Comparison of ENCODE assay signal across 11 cellular contexts in the genomic region with DNA sequence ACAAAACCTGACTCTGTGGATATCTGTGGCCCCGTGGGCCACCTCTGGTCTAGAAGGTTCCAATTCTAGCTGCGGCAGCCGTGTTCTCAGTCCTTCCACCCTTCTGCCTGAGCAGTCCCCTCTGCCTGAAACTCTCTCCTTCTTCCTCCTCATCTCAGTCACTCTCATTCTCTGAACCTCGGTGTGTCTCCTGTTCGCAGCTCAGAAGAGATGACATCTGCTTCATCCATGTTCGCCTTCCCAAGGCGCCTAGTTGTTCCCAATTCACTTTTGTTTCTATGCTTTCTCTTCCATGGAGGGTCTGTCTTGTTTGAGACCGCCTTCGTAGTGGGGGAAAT.
A peak's percentile ranks its signal among the peaks of the same experiment; 100 is the strongest.
DNase-seq lines count a peak whose midpoint lies in the region; ATAC-seq, FAIRE-seq and TF ChIP-seq lines count a peak whose summit lies in the region.
"Had no signal": no experiment of that assay in that cellular context is flagged by ENCODE, and none has a peak within 500 bp of the region (broad histone marks: within the 10 kb centered on the region; RNA-seq: fewer than 3 reads in every experiment).

No MANE protein-coding gene starts in this region.

- H3K4me3 ChIP-seq in liver (ENCODE audit: low read depth in 1 of 3, low read length in 3 of 3), result no peak overlapping the region
- no peak overlapping the region for H3K4me3 ChIP-seq in HepG2 (replicated peaks in 1 of 3; ENCODE audit: insufficient read depth in 1 of 3, low read depth in 2 of 3, low read length in 3 of 3)

- no peaks in the 10 kb centered on the region for H3K9me3 ChIP-seq in liver (ENCODE audit: control insufficient read depth in 4 of 4, low read length in 3 of 4)
- no peaks in the 10 kb centered on the region for H3K9me3 ChIP-seq in HepG2 (ENCODE audit: low read length)

- H2AFZ ChIP-seq in HepG2 (ENCODE audit: low read length), result no peak overlapping the region

- ATAC-seq in HepG2 (no peak), WTC11 (no peak), HG03469 (IDR thresholded peaks at IDR 0.05; ENCODE audit: unreplicated experiment) (no peak)

- H3K4me3 Mint-ChIP-seq in WTC11, result no peak overlapping the region
- no peak overlapping the region for H3K4me3 Mint-ChIP-seq in mesothelial cell of epicardium

- H3K9ac ChIP-seq in liver (ENCODE audit: low read depth in 1 of 2, low read length in 2 of 2) (no peak overlapping the region), HepG2 (ENCODE audit: insufficient read depth, low read depth, low read length) (no peak overlapping the region)

- FAIRE-seq in HepG2 (lab: Jason Lieb, UNC), result no peak

- POLR2A ChIA-PET in HepG2 (lab: Yijun Ruan, JAX) (interaction anchor here (0.7 to 6.9 kb wide), 4 partner anchors 11 to 113 kb away, joined by 3 to 56 read pairs (median 4); no protein-coding TSS in a partner anchor), WTC11 (lab: Charles Lee) (interaction anchor here (0.6 to 1.2 kb wide), 2 partner anchors 9 to 185 kb away, joined by 3 to 4 read pairs; no protein-coding TSS in a partner anchor)

- TF ChIP-seq EP300 in HepG2 (IDR thresholded peaks at IDR 0.05; ENCODE audit: low read depth in 2 of 2, low read length in 2 of 2) (no peak), HepG2 (CRISPR knock-in tag; IDR thresholded peaks at IDR 0.05; ENCODE audit: borderline replicate concordance) (no peak)

- 75% methylated on average over 9 of the region's 9 CpGs for WGBS in liver
- WGBS in HepG2 (ENCODE audit: low lambda C conversion rate), result 86% methylated on average over 9 of the region's 9 CpGs

- intact Hi-C loops in HepG2 (cut with micrococcal nuclease; ENCODE audit: unreplicated experiment), result no loop called here

- CTCF ChIA-PET in HepG2 (lab: Yijun Ruan, JAX; ENCODE audit: low intra/inter-chr PET ratio, low total read pairs) (no interaction called here), WTC11 (lab: Charles Lee) (interaction anchor here (1.1 to 1.2 kb wide), 2 partner anchors 41 to 166 kb away, joined by 3 read pairs; no protein-coding TSS in a partner anchor)

- in situ Hi-C loops in HepG2 (cut with HindIII; ENCODE audit: extremely low pct_ligation_motif_present, low pct_unique_long_range_greater_than_20kb), result no loop called here

- TF ChIP-seq POLR2A in HepG2 (IDR thresholded peaks at IDR 0.05; ENCODE audit: insufficient read depth in 1 of 2, low read depth in 2 of 2, low read length in 2 of 2), result no peak

- H3K4me2 ChIP-seq in HepG2 (ENCODE audit: low read depth, low read length), result no peak overlapping the region

- DNase-seq in HepG2 (ENCODE audit: low spot score), result no peak
- no peak for DNase-seq in WTC11 (ENCODE audit: low spot score)
- no peak for DNase-seq in mesothelial cell of epicardium (ENCODE audit: low spot score in 2 of 2, unreplicated experiment in 2 of 2)
- DNase-seq in NCI-H524 (lab: John Stamatoyannopoulos, UW), result no peak
- DNase-seq in stimulated activated CD8-positive, alpha-beta memory T cell treated with anti-CD3 and anti-CD28 coated beads, Interleukin-4, amount 100 ng/mL, for 48 hours, result no peak
- DNase-seq in NCI-H524 treated with DMSO at 0.1 percent for 48 hours (lab: John Stamatoyannopoulos, UW), result no peak
- DNase-seq: foreskin melanocyte, NCI-H2171 treated with DMSO at 0.1 percent for 48 hours had no signal

- H3K36me3 ChIP-seq in liver (ENCODE audit: control insufficient read depth in 4 of 4, insufficient read depth in 3 of 4, low read depth in 1 of 4, low read length in 3 of 4), result no peaks in the 10 kb centered on the region
- no peaks in the 10 kb centered on the region for H3K36me3 ChIP-seq in HepG2 (replicated peaks in 1 of 2; ENCODE audit: control insufficient read depth in 1 of 2, insufficient read depth in 2 of 2, low read length in 2 of 2)

- H3K9me3 Mint-ChIP-seq in WTC11, result no peaks in the 10 kb centered on the region
- H3K9me3 Mint-ChIP-seq in mesothelial cell of epicardium, result no peaks in the 10 kb centered on the region

- peak overlapping the region; percentile 77 for H3K27ac Mint-ChIP-seq in WTC11
- H3K27ac Mint-ChIP-seq in mesothelial cell of epicardium, result peak overlapping the region; percentile 92

- H3K27me3 ChIP-seq in liver (ENCODE audit: control insufficient read depth in 4 of 4, insufficient read depth in 4 of 4, low read length in 3 of 4) (no peaks in the 10 kb centered on the region), HepG2 (ENCODE audit: control insufficient read depth in 1 of 2, insufficient read depth in 2 of 2, low read length in 2 of 2) (no peaks in the 10 kb centered on the region)

- TF ChIP-seq CTCF in liver (IDR thresholded peaks at IDR 0.05; ENCODE audit: low read depth, low read length, missing input control), result no peak
- TF ChIP-seq CTCF in HepG2 (CRISPR knock-in tag; IDR thresholded peaks at IDR 0.05), result no peak
- TF ChIP-seq CTCF in WTC11 (IDR thresholded peaks at IDR 0.05), result no peak
- TF ChIP-seq CTCF in mesothelial cell of epicardium (IDR thresholded peaks at IDR 0.05; ENCODE audit: unreplicated experiment), result no peak

- H3K4me1 Mint-ChIP-seq in WTC11 (peaks cover 9% of the 10 kb centered on the region), mesothelial cell of epicardium (peaks cover 25% of the 10 kb centered on the region)

- H3K36me3 Mint-ChIP-seq in WTC11, result no peaks in the 10 kb centered on the region
- no peaks in the 10 kb centered on the region for H3K36me3 Mint-ChIP-seq in mesothelial cell of epicardium

- H3K4me1 ChIP-seq in liver (ENCODE audit: control insufficient read depth in 4 of 4, insufficient read depth in 4 of 4, low read length in 3 of 4), result peaks cover 4 to 14% (median 9%) of the 10 kb centered on the region in 4 donors
- H3K4me1 ChIP-seq in HepG2 (ENCODE audit: insufficient read depth, low read length), result peaks cover 64% of the 10 kb centered on the region

- H4K20me1 ChIP-seq in HepG2 (ENCODE audit: insufficient read depth, low read length), result no peaks in the 10 kb centered on the region

- no peak for TF ChIP-seq RAD21 in liver (IDR thresholded peaks at IDR 0.05)
- TF ChIP-seq RAD21 in HepG2 (CRISPR knock-in tag; IDR thresholded peaks at IDR 0.05), result no peak

- no peaks in the 10 kb centered on the region for H3K27me3 Mint-ChIP-seq in WTC11 (ENCODE audit: low read depth)
- peaks cover 1% of the 10 kb centered on the region for H3K27me3 Mint-ChIP-seq in mesothelial cell of epicardium (ENCODE audit: low read depth)

- no TSS peak for BruUV-seq in HepG2 (replicated peaks; lab: Mats Ljungman, UMichigan)

- no peaks in the 10 kb centered on the region for H3K79me2 ChIP-seq in HepG2 (ENCODE audit: insufficient read depth, low read length)

- peak overlapping the region; percentile 44 to 52 for H3K27ac ChIP-seq in liver (ENCODE audit: low read depth in 1 of 2, low read length in 2 of 2)
- no peak overlapping the region for H3K27ac ChIP-seq in HepG2 (ENCODE audit: extremely low read length, insufficient read depth, low read length)
- H3K27ac ChIP-seq: C4-2B had no signal

TF ChIP-seq in liver, 16 proteins besides CTCF, POLR2A, EP300 and RAD21 (continues in another document):
- TF ChIP-seq JUND (IDR thresholded peaks at IDR 0.05) (no peak), SP1 (IDR thresholded peaks at IDR 0.05) (no peak)
- TF ChIP-seq, protein P1, sequence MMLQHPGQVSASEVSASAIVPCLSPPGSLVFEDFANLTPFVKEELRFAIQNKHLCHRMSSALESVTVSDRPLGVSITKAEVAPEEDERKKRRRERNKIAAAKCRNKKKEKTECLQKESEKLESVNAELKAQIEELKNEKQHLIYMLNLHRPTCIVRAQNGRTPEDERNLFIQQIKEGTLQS (IDR thresholded peaks at IDR 0.05), result no peak

TF ChIP-seq in HepG2, 621 proteins besides CTCF, POLR2A, EP300 and RAD21 (continues in another document):
- TF ChIP-seq SALL2 (CRISPR knock-in tag; IDR thresholded peaks at IDR 0.05), result no peak
- TF ChIP-seq ZNF431 (CRISPR knock-in tag; IDR thresholded peaks at IDR 0.05; ENCODE audit: borderline replicate concordance, low read depth), result no peak
- no peak for TF ChIP-seq PTBP1 (IDR thresholded peaks at IDR 0.05; ENCODE audit: low read depth, low read length, poor library complexity, severe bottlenecking)
- no peak for TF ChIP-seq GATA4 (IDR thresholded peaks at IDR 0.05; ENCODE audit: borderline replicate concordance, low read depth)
- TF ChIP-seq ZNF615 (CRISPR knock-in tag; IDR thresholded peaks at IDR 0.05; ENCODE audit: borderline replicate concordance), result no peak
- TF ChIP-seq SOX5 (CRISPR knock-in tag; IDR thresholded peaks at IDR 0.05; ENCODE audit: borderline replicate concordance), result no peak
- no peak for TF ChIP-seq MIXL1 (CRISPR knock-in tag; IDR thresholded peaks at IDR 0.05)
- no peak for TF ChIP-seq ZNF577 (CRISPR knock-in tag; IDR thresholded peaks at IDR 0.05; ENCODE audit: borderline replicate concordance, low read depth)
- TF ChIP-seq KLF13 (CRISPR knock-in tag; IDR thresholded peaks at IDR 0.05), result no peak
- TF ChIP-seq, protein P2, sequence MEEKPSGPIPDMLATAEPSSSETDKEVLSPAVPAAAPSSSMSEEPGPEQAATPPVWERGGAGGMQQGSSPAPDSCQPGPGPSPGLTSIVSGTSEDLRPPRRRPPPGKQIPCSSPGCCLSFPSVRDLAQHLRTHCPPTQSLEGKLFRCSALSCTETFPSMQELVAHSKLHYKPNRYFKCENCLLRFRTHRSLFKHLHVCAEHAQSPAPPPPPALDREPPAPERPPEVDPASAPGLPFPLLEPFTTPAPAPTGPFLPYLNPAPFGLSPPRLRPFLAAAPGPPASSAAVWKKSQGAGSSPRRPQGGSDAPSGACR (CRISPR knock-in tag; IDR thresholded peaks at IDR 0.05), result no peak

TF ChIP-seq in WTC11, 78 proteins besides CTCF, POLR2A, EP300 and RAD21 (continues in another document):
- TF ChIP-seq, protein P3, sequence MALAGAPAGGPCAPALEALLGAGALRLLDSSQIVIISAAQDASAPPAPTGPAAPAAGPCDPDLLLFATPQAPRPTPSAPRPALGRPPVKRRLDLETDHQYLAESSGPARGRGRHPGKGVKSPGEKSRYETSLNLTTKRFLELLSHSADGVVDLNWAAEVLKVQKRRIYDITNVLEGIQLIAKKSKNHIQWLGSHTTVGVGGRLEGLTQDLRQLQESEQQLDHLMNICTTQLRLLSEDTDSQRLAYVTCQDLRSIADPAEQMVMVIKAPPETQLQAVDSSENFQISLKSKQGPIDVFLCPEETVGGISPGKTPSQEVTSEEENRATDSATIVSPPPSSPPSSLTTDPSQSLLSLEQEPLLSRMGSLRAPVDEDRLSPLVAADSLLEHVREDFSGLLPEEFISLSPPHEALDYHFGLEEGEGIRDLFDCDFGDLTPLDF (CRISPR knock-in tag; IDR thresholded peaks at IDR 0.05), result no peak
- no peak for TF ChIP-seq FOXP1 (CRISPR knock-in tag; IDR thresholded peaks at IDR 0.05; ENCODE audit: borderline replicate concordance)
- TF ChIP-seq TEAD1 (CRISPR knock-in tag; IDR thresholded peaks at IDR 0.05), result no peak
- no peak for TF ChIP-seq ESRRA (CRISPR knock-in tag; IDR thresholded peaks at IDR 0.05; ENCODE audit: borderline replicate concordance)
- TF ChIP-seq CREM (CRISPR knock-in tag; IDR thresholded peaks at IDR 0.05), result no peak
- no peak for TF ChIP-seq MYBL2 (CRISPR knock-in tag; IDR thresholded peaks at IDR 0.05)
